Comparison of ENCODE assay signal across 32 cellular contexts in genomic region chr11:121047926-121048325, GRCh38. TPM values are rescaled to one million over a fixed set of nuclear protein-coding genes. Genes with fewer than 3 reads are reported as not detected.
"Had no signal": no experiment of that assay in that cellular context is flagged by ENCODE, and none has a peak within 500 bp of the region (broad histone marks: within the 10 kb centered on the region; RNA-seq: fewer than 3 reads in every experiment).

No MANE protein-coding gene starts in this region.

- H3K9me3 ChIP-seq: adrenal gland, body of pancreas, breast epithelium, MG63, SJCRH30 had no signal

- H3K4me1 ChIP-seq: adrenal gland, breast epithelium, SJCRH30 had no signal

- H3K27ac Mint-ChIP-seq: activated B cell treated with CpG ODN at 0.5 μM for 24 hours; activated CD4-positive, alpha-beta memory T cell treated with anti-CD3 and anti-CD28 coated beads, Interleukin-2, amount 10 ng/mL, durations not matched to agents 7 days and 5 days; activated CD8-positive, alpha-beta memory T cell treated with anti-CD3 and anti-CD28 coated beads, Interleukin-2, amount 10 ng/mL, durations not matched to agents 7 days and 5 days; activated naive CD4-positive, alpha-beta T cell treated with anti-CD3 and anti-CD28 coated beads, Interleukin-2, amount 50 U/mL, for 72 hours had no signal

- H3K4me3 Mint-ChIP-seq: activated B cell treated with CpG ODN at 0.5 μM for 24 hours; activated CD4-positive, alpha-beta memory T cell treated with anti-CD3 and anti-CD28 coated beads, Interleukin-2, amount 10 ng/mL, durations not matched to agents 7 days and 5 days; activated CD8-positive, alpha-beta memory T cell treated with anti-CD3 and anti-CD28 coated beads, Interleukin-2, amount 10 ng/mL, durations not matched to agents 7 days and 5 days had no signal

- H3K9me3 Mint-ChIP-seq: activated B cell treated with CpG ODN at 0.5 μM for 24 hours; activated CD4-positive, alpha-beta memory T cell treated with anti-CD3 and anti-CD28 coated beads, Interleukin-2, amount 10 ng/mL, durations not matched to agents 7 days and 5 days; activated naive CD4-positive, alpha-beta T cell treated with anti-CD3 and anti-CD28 coated beads, Interleukin-2, amount 50 U/mL, for 72 hours had no signal

- H3K27me3 ChIP-seq: adrenal gland, body of pancreas, breast epithelium, MG63, SJCRH30 had no signal

- DNase-seq: activated B cell treated with CpG ODN at 0.5 μM for 24 hours; activated CD4-positive, alpha-beta memory T cell treated with anti-CD3 and anti-CD28 coated beads, Interleukin-2, amount 10 ng/mL, durations not matched to agents 7 days and 5 days; activated CD4-positive, alpha-beta T cell treated with anti-CD3 and anti-CD28 coated beads for 48 hours; activated CD4-positive, CD25-positive, alpha-beta regulatory T cell treated with anti-CD3 and anti-CD28 coated beads, Interleukin-2, amount 50 U/mL, for 72 hours; activated CD8-positive, alpha-beta memory T cell treated with anti-CD3 and anti-CD28 coated beads for 24 hours; activated CD8-positive, alpha-beta memory T cell treated with anti-CD3 and anti-CD28 coated beads, Interleukin-2, amount 10 ng/mL, durations not matched to agents 7 days and 5 days; activated CD8-positive, alpha-beta memory T cell treated with anti-CD3 and anti-CD28 coated beads, Interleukin-2, amount 50 U/mL, for 48 hours; activated effector memory CD4-positive, alpha-beta T cell treated with anti-CD3 and anti-CD28 coated beads, Interleukin-2, amount 50 U/mL, for 16 hours; activated naive CD4-positive, alpha-beta T cell; activated T-cell treated with anti-CD3 and anti-CD28 coated beads, Interleukin-2, amount 50 U/mL, for 48 hours; adrenal gland; body of pancreas; cerebellar nuclear complex; Kasumi-1; KG1; MG63; NCI-H1048; NCI-H1105 treated with DMSO at 0.1 percent for 48 hours; NCI-H1436; NCI-H1694; NCI-H1930; NCI-H345; NCI-H524 treated with DMSO at 0.1 percent for 48 hours; SHP77; SJCRH30 had no signal

- FAIRE-seq: astrocyte, TTC549 had no signal

- H3K4me1 Mint-ChIP-seq: activated B cell treated with CpG ODN at 0.5 μM for 24 hours; activated CD4-positive, alpha-beta memory T cell treated with anti-CD3 and anti-CD28 coated beads, Interleukin-2, amount 10 ng/mL, durations not matched to agents 7 days and 5 days; activated CD8-positive, alpha-beta memory T cell treated with anti-CD3 and anti-CD28 coated beads, Interleukin-2, amount 10 ng/mL, durations not matched to agents 7 days and 5 days had no signal

- H3K36me3 Mint-ChIP-seq: activated naive CD4-positive, alpha-beta T cell treated with anti-CD3 and anti-CD28 coated beads, Interleukin-2, amount 50 U/mL, for 72 hours had no signal

- H3K36me3 ChIP-seq: adrenal gland, breast epithelium had no signal

- ATAC-seq: activated CD8-positive, alpha-beta memory T cell treated with anti-CD3 and anti-CD28 coated beads, Interleukin-2, amount 10 ng/mL, durations not matched to agents 7 days and 5 days; activated naive CD4-positive, alpha-beta T cell treated with anti-CD3 and anti-CD28 coated beads, Interleukin-2, amount 50 U/mL, for 72 hours; body of pancreas; Panc1 had no signal

- H3K27me3 Mint-ChIP-seq: activated B cell treated with CpG ODN at 0.5 μM for 24 hours; activated CD4-positive, alpha-beta memory T cell treated with anti-CD3 and anti-CD28 coated beads, Interleukin-2, amount 10 ng/mL, durations not matched to agents 7 days and 5 days; activated CD8-positive, alpha-beta memory T cell treated with anti-CD3 and anti-CD28 coated beads, Interleukin-2, amount 10 ng/mL, durations not matched to agents 7 days and 5 days had no signal

- H3K4me3 ChIP-seq: adrenal gland, body of pancreas, breast epithelium, MG63, SJCRH30, SK-N-MC had no signal

- H3K27ac ChIP-seq: adrenal gland, body of pancreas, breast epithelium, SJCRH30, SK-N-MC had no signal

RNA-seq across cellular contexts. Expression of gene TECTA, which starts 53.1 kb away (rescaled TPM):
- total RNA-seq: NCI-H460 had no signal
